ENCODE assay signal across 1 cellular context in the genomic region with DNA sequence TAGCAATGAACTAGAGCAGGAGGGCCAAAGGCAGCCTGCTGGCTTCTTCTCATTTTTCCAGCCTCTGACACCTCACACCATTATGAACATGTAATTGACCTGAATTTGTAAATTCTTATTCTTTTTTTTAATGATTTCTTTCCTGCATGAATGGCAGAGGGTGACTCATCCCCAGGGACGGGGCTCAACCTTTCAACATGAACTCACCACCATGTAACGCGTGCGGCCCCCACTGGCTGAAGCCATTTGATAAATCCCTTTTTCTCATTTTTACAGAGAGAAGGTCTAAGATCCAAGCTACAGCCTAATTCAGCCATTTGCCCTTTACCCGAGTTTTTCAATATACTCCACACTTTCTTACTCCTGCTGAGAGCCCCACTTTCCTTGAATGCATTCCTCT.
A peak's percentile ranks its signal among the peaks of the same experiment; 100 is the strongest.
TF ChIP-seq lines count a peak whose summit lies in the region.

No MANE protein-coding gene starts in this region.

TF ChIP-seq in endothelial cell of umbilical vein, 7 proteins besides CTCF, POLR2A, EP300 and RAD21:
- TF ChIP-seq JUN (IDR thresholded peaks at IDR 0.05; ENCODE audit: borderline replicate concordance, insufficient read depth, insufficient read length, low read depth), result peak; percentile 62
- no peak for TF ChIP-seq MYC (IDR thresholded peaks at IDR 0.05; ENCODE audit: low read depth, low read length)
- TF ChIP-seq FOS (IDR thresholded peaks at IDR 0.05; ENCODE audit: borderline replicate concordance, insufficient read depth, low read length), result peak; percentile 69
